1 cellular context compared by ENCODE assay signal in the genomic region with DNA sequence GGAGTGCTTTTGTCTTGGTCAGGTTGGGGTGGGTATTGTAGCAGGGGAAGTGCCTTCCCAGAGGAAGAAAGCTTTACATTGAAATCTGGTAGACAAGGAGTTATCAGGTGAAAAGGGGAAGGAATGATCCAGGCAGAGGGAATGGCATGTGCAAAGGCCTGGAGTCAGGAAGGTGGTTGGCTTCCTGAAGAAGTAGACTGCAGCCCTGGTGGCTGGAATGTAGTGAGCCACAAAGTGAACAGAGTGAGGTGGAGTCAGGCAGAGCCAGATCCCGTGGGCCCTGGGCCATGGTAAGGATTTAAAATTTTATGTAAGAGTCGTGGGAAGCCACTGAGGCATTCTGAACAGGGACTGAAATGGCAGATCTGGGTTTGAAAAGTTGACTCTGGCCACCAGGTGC.
TF ChIP-seq lines count a peak whose summit lies in the region.

No MANE protein-coding gene starts in this region.

TF ChIP-seq in H1, 55 proteins besides CTCF, POLR2A, EP300 and RAD21:
- peak; percentile 97 for TF ChIP-seq TEAD4 (IDR thresholded peaks at IDR 0.05; ENCODE audit: low read depth, low read length)
- TF ChIP-seq CHD1 (IDR thresholded peaks at IDR 0.05; ENCODE audit: low read depth, low read length), result no peak
TF ChIP-seq in H1: peak in this region for 1.
